26 cellular contexts compared by ENCODE assay signal in the genomic region with DNA sequence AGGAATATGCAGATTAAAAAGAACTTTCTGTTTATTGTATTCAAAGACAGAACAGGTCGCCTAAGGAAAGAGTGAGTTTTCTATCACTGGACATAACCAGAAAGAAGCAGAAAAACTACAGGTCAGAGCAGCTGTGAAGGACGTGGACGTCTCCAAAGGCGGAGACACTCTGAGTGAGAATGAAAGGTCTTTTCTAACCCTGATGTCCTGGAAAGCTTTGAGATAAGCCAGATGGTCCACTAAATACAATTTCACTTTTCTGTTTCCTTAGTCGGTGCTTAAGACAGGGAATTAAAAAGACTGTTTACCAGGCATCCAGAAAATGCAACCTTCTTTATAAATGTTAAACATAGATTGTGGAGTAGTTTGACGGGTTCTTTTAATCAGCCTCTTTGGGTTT.
"Had no signal": no experiment of that assay in that cellular context is flagged by ENCODE, and none has a peak within 500 bp of the region (broad histone marks: within the 10 kb centered on the region; RNA-seq: fewer than 3 reads in every experiment).

No MANE protein-coding gene starts in this region.

- H3K36me3 ChIP-seq: colonic mucosa, gastroesophageal sphincter, heart left ventricle, ovary, sigmoid colon, suprapubic skin, transverse colon, upper lobe of right lung, uterus had no signal

- ATAC-seq: esophagus mucosa; foreskin keratinocyte; gastroesophageal sphincter; left colon; natural killer cell; psoas muscle; right cardiac atrium; stimulated activated naive B cell treated with anti-CD40 and anti-IgM and Interleukin-4, amounts not matched to agents 10 μg/mL and 1 μg/mL and 100 μg/mL, for 72 hours; stimulated activated naive CD8-positive, alpha-beta T cell treated with anti-CD3 and anti-CD28 coated beads, Interleukin-15, amount 100 ng/mL, for 72 hours; upper lobe of right lung had no signal

- H3K27me3 ChIP-seq: colonic mucosa, foreskin keratinocyte, gastroesophageal sphincter, heart left ventricle, hepatocyte, ovary, sigmoid colon, suprapubic skin, transverse colon, upper lobe of right lung, uterus had no signal

- H3K9me3 ChIP-seq: colonic mucosa, gastroesophageal sphincter, heart left ventricle, ovary, psoas muscle, sigmoid colon, suprapubic skin, transverse colon, upper lobe of right lung, uterus had no signal

- DNase-seq: colonic mucosa; effector CD8-positive, alpha-beta T cell; endodermal cell; foreskin keratinocyte; heart left ventricle; left colon; natural killer cell; occipital lobe; ovary; posterior cingulate gyrus; psoas muscle; right cardiac atrium; sigmoid colon; stimulated activated CD4-positive, alpha-beta T cell treated with anti-CD3 and anti-CD28 coated beads, Interleukin-2, amount 100 ng/mL, for 24 hours; stimulated activated CD4-positive, alpha-beta T cell treated with anti-CD3 and anti-CD28 coated beads, Interleukin-4, amount 100 ng/mL, for 24 hours; stimulated activated naive B cell treated with anti-CD40 and anti-IgM and Interleukin-4, amounts not matched to agents 10 μg/mL and 1 μg/mL and 100 μg/mL, for 72 hours; stimulated activated naive CD8-positive, alpha-beta T cell treated with anti-CD3 and anti-CD28 coated beads, Interleukin-15, amount 100 ng/mL, for 72 hours; transverse colon; upper lobe of right lung; uterus had no signal

- H3K27ac ChIP-seq: colonic mucosa, epithelial cell of prostate, foreskin keratinocyte, heart left ventricle, hepatocyte, ovary, psoas muscle, sigmoid colon, suprapubic skin, transverse colon, upper lobe of right lung, uterus had no signal

- H3K4me3 ChIP-seq: colonic mucosa, gastroesophageal sphincter, heart left ventricle, hepatocyte, lung, ovary, psoas muscle, sigmoid colon, suprapubic skin, transverse colon, upper lobe of right lung, uterus had no signal

- H3K4me1 ChIP-seq: colonic mucosa, foreskin keratinocyte, psoas muscle, suprapubic skin, transverse colon, upper lobe of right lung, uterus had no signal
